Comparison of ENCODE assay signal across 27 cellular contexts in the genomic region with DNA sequence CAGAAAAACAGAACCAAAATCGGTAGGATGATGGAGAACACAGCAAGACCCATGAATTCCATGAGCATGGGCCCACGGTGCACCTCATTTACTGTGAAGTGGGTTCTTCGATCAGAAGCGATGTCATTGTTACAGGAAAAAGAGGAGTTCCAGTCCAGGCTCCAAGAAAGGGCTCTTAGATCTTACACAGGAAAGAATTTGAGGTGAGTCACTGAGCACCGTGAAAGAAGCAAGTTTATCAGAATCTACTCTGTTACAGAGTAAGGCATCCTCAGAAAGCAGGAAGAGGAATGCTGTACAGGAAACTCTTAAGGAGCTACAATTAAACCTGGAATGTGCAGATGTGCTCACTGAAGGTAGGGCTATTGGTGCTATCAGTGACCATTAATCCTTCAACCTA. TPM values are rescaled to one million over a fixed set of nuclear protein-coding genes. Genes with fewer than 3 reads are reported as not detected.
DNase-seq lines count a peak whose midpoint lies in the region; FAIRE-seq and TF ChIP-seq lines count a peak whose summit lies in the region.
"Had no signal": no experiment of that assay in that cellular context is flagged by ENCODE, and none has a peak within 500 bp of the region (broad histone marks: within the 10 kb centered on the region; RNA-seq: fewer than 3 reads in every experiment).

No MANE protein-coding gene starts in this region.

- H3K9ac ChIP-seq in mammary epithelial cell (ENCODE audit: insufficient read depth, low read length) (no peak overlapping the region), astrocyte (ENCODE audit: low read length) (no peak overlapping the region), endothelial cell of umbilical vein (replicated peaks; ENCODE audit: extremely low read depth, insufficient read depth, low read length) (no peak overlapping the region), mesendoderm (ENCODE audit: low read length) (no peak overlapping the region)
- H3K9ac ChIP-seq: BLaER1 treated with 17β-estradiol and CSF1 and Interleukin-3, amounts not matched to agents 10 nM and 100 nM; SK-N-SH had no signal

- H4K5ac ChIP-seq in mesendoderm (ENCODE audit: low read length) = no peak overlapping the region

- in situ Hi-C loops in mammary epithelial cell (cut with MboI; ENCODE audit: low sequenced_read_pairs in 2 of 2) = no loop called here

- peaks cover 5% of the 10 kb centered on the region for H3K9me3 ChIP-seq in mammary epithelial cell (replicated peaks; ENCODE audit: insufficient read depth, low read length)
- peaks cover 0 to 4% of the 10 kb centered on the region in 2 donors for H3K9me3 ChIP-seq in breast epithelium
- H3K9me3 ChIP-seq in astrocyte (ENCODE audit: insufficient read depth, low read depth, low read length) = peaks cover 7% of the 10 kb centered on the region
- H3K9me3 ChIP-seq in endothelial cell of umbilical vein (replicated peaks; ENCODE audit: control insufficient read depth, insufficient read depth, low read length) = no peaks in the 10 kb centered on the region
- H3K9me3 ChIP-seq: Caco-2, SK-N-SH had no signal

- CTCF ChIA-PET in mammary epithelial cell (lab: Charles Lee; ENCODE audit: low non-redundant PET) = no interaction called here
- CTCF ChIA-PET in endothelial cell of umbilical vein (lab: Charles Lee) = interaction anchor here (1.3 kb wide), 1 partner anchor 10 kb away, joined by 3 read pairs; no protein-coding TSS in a partner anchor

- intact Hi-C loops in mammary epithelial cell (cut with micrococcal nuclease) (no loop called here), breast epithelium (cut with DNase I; ENCODE audit: low total_unique reads) (no loop called here), endothelial cell of umbilical vein (cut with micrococcal nuclease) (no loop called here)

- BruUV-seq in mammary epithelial cell (replicated peaks; lab: Mats Ljungman, UMichigan) (no TSS peak), endothelial cell of umbilical vein (replicated peaks; lab: Mats Ljungman, UMichigan) (no TSS peak)

- no peak overlapping the region for H3K18ac ChIP-seq in mesendoderm (ENCODE audit: low read length)

- H3K27me3 ChIP-seq in mammary epithelial cell (ENCODE audit: insufficient read depth, low read length) (no peaks in the 10 kb centered on the region), breast epithelium (no peaks in the 10 kb centered on the region), astrocyte (ENCODE audit: insufficient read depth, low read length) (no peaks in the 10 kb centered on the region), endothelial cell of umbilical vein (ENCODE audit: control insufficient read depth in 2 of 2, insufficient read depth in 2 of 2, low read length in 2 of 2) (no peaks in the 10 kb centered on the region), mesendoderm (ENCODE audit: insufficient read depth, low read length, poor library complexity) (no peaks in the 10 kb centered on the region)
- H3K27me3 ChIP-seq: BLaER1 treated with 17β-estradiol and CSF1 and Interleukin-3, amounts not matched to agents 10 nM and 100 nM had no signal

- H3K4me2 ChIP-seq in mammary epithelial cell (ENCODE audit: insufficient read depth, low read depth, low read length) = no peak overlapping the region
- H3K4me2 ChIP-seq in astrocyte (ENCODE audit: low read length) = no peak overlapping the region
- no peak overlapping the region for H3K4me2 ChIP-seq in endothelial cell of umbilical vein (ENCODE audit: insufficient read depth, low read length)
- no peak overlapping the region for H3K4me2 ChIP-seq in mesendoderm (ENCODE audit: low read length)
- H3K4me2 ChIP-seq: BLaER1 treated with 17β-estradiol and CSF1 and Interleukin-3, amounts not matched to agents 10 nM and 100 nM; SK-N-SH had no signal

- H3K56ac ChIP-seq in mesendoderm (ENCODE audit: low read length) = no peak overlapping the region

- H3K4me1 ChIP-seq in mammary epithelial cell (ENCODE audit: insufficient read depth, low read length) = no peaks in the 10 kb centered on the region
- no peaks in the 10 kb centered on the region for H3K4me1 ChIP-seq in breast epithelium
- H3K4me1 ChIP-seq in astrocyte (ENCODE audit: insufficient read depth, low read length) = no peaks in the 10 kb centered on the region
- H3K4me1 ChIP-seq in endothelial cell of umbilical vein (ENCODE audit: control insufficient read depth, extremely low read depth, insufficient read depth, low read length) = no peaks in the 10 kb centered on the region
- no peaks in the 10 kb centered on the region for H3K4me1 ChIP-seq in mesendoderm (ENCODE audit: control insufficient read depth, low read depth, low read length)
- H3K4me1 ChIP-seq: BLaER1 treated with 17β-estradiol and CSF1 and Interleukin-3, amounts not matched to agents 10 nM and 100 nM; Caco-2 had no signal

- no peak overlapping the region for H3K23ac ChIP-seq in mesendoderm (ENCODE audit: low read length)

- TF ChIP-seq CTCF in mammary epithelial cell (conservative IDR thresholded peaks at IDR 0.05 in 1 of 2, IDR thresholded peaks at IDR 0.05 in 1 of 2; ENCODE audit: extremely low read depth in 1 of 2, insufficient read depth in 1 of 2, low read depth in 1 of 2, low read length in 2 of 2) (no peak), breast epithelium (IDR thresholded peaks at IDR 0.05) (no peak), astrocyte (IDR thresholded peaks at IDR 0.05; ENCODE audit: insufficient read depth, low read depth, low read length) (no peak), endothelial cell of umbilical vein (IDR thresholded peaks at IDR 0.05; ENCODE audit: extremely low read depth in 1 of 2, insufficient read depth in 1 of 2, low read depth in 1 of 2, low read length in 2 of 2) (no peak), coronary artery (IDR thresholded peaks at IDR 0.05) (no peak)

- H2BK15ac ChIP-seq in mesendoderm (replicated peaks; ENCODE audit: low read depth) = no peak overlapping the region

- DNase-seq in mammary epithelial cell = peak; percentile 12
- DNase-seq in breast epithelium (ENCODE audit: low spot score in 2 of 2) = no peak
- peak; percentile 33 for DNase-seq in astrocyte (ENCODE audit: low read depth)
- peak; percentile 10 for DNase-seq in endothelial cell of umbilical vein (ENCODE audit: low read depth, low spot score)
- peak; percentile 56 for DNase-seq in mesendoderm
- DNase-seq in coronary artery (ENCODE audit: low spot score) = no peak
- DNase-seq in activated CD4-positive, alpha-beta T cell treated with anti-CD3 and anti-CD28 coated beads, Interleukin-2, amount 50 U/mL, for 48 hours = no peak
- DNase-seq in cerebellum (ENCODE audit: low spot score) = no peak
- DNase-seq: 8988T; Caco-2; CD4-positive, alpha-beta memory T cell; DND-41; GDM1; MM.1S; NCI-H1092; NCI-H1436; NCI-H187 treated with DMSO at 0.1 percent for 48 hours; NCI-H2107; NCI-H226; NCI-H510A treated with DMSO at 0.1 percent for 48 hours; NCI-H748 treated with DMSO at 0.1 percent for 48 hours; SIG-M5; SK-N-SH had no signal

- no peak overlapping the region for H2AK5ac ChIP-seq in mesendoderm (ENCODE audit: low read length)

- no peaks in the 10 kb centered on the region for H3K36me3 ChIP-seq in mammary epithelial cell (ENCODE audit: insufficient read depth, low read length)
- H3K36me3 ChIP-seq in breast epithelium = no peaks in the 10 kb centered on the region
- H3K36me3 ChIP-seq in astrocyte (ENCODE audit: insufficient read depth, low read length) = no peaks in the 10 kb centered on the region
- H3K36me3 ChIP-seq in endothelial cell of umbilical vein (ENCODE audit: control insufficient read depth in 2 of 2, extremely low read depth in 1 of 2, insufficient read depth in 2 of 2, low read length in 2 of 2) = no peaks in the 10 kb centered on the region
- H3K36me3 ChIP-seq in mesendoderm (ENCODE audit: control insufficient read depth, insufficient read depth, low read length) = no peaks in the 10 kb centered on the region

- TF ChIP-seq POLR2A in breast epithelium (IDR thresholded peaks at IDR 0.05) (no peak), endothelial cell of umbilical vein (IDR thresholded peaks at IDR 0.05; ENCODE audit: low read depth, low read length) (no peak)

- WGBS in mammary epithelial cell (ENCODE audit: low coverage, missing lambda C conversion rate) = 85% methylated on average over 5 of the region's 5 CpGs
- no CpG with 5 or more reads among the region's 5 CpGs for WGBS in mesendoderm (ENCODE audit: extremely low coverage, insufficient coverage, low lambda C conversion rate)

- peak overlapping the region; percentile 28 for H3K27ac Mint-ChIP-seq in astrocyte (ENCODE audit: unreplicated experiment)
- H3K27ac Mint-ChIP-seq: CD4-positive, alpha-beta memory T cell had no signal

- peaks cover 4% of the 10 kb centered on the region for H3K36me3 Mint-ChIP-seq in astrocyte (ENCODE audit: low read depth, unreplicated experiment)
- H3K36me3 Mint-ChIP-seq: CD4-positive, alpha-beta memory T cell had no signal

- FAIRE-seq in astrocyte (lab: Jason Lieb, UNC) (no peak), endothelial cell of umbilical vein (lab: Jason Lieb, UNC) (peak; percentile 48)
- FAIRE-seq: GM18507, H54, K562 had no signal

- no peak overlapping the region for H4K8ac ChIP-seq in mesendoderm (ENCODE audit: low read depth, low read length)

- H3K27me3 Mint-ChIP-seq in astrocyte (ENCODE audit: low read depth, unreplicated experiment) = no peaks in the 10 kb centered on the region
- H3K27me3 Mint-ChIP-seq: CD4-positive, alpha-beta memory T cell had no signal

- POLR2A ChIA-PET in endothelial cell of umbilical vein (lab: Charles Lee) = interaction anchor here (0.5 kb wide), 1 partner anchor 949 kb away, joined by 4 read pairs; the partner anchor contains the start of gene EP400

- no peak overlapping the region for H3K4me3 Mint-ChIP-seq in astrocyte (ENCODE audit: unreplicated experiment)
- H3K4me3 Mint-ChIP-seq: CD4-positive, alpha-beta memory T cell had no signal

- no peak overlapping the region for H2BK5ac ChIP-seq in mesendoderm (ENCODE audit: low read length)

- H3K27ac ChIP-seq in mammary epithelial cell (ENCODE audit: insufficient read depth, low read depth, low read length) = no peak overlapping the region
- H3K27ac ChIP-seq in breast epithelium = no peak overlapping the region
- no peak overlapping the region for H3K27ac ChIP-seq in astrocyte (ENCODE audit: low read depth, low read length)
- H3K27ac ChIP-seq in endothelial cell of umbilical vein (ENCODE audit: insufficient read depth, low read depth, low read length) = peak overlapping the region; percentile 26
- H3K27ac ChIP-seq in mesendoderm (ENCODE audit: low read depth, low read length) = no peak overlapping the region
- H3K27ac ChIP-seq in coronary artery = no peak overlapping the region
- H3K27ac ChIP-seq: BLaER1 treated with 17β-estradiol and CSF1 and Interleukin-3, amounts not matched to agents 10 nM and 100 nM had no signal

- peaks cover 21% of the 10 kb centered on the region for H3K9me3 Mint-ChIP-seq in astrocyte (ENCODE audit: unreplicated experiment)
- H3K9me3 Mint-ChIP-seq: CD4-positive, alpha-beta memory T cell had no signal

- dilution Hi-C loops in mammary epithelial cell (cut with HindIII; ENCODE audit: low sequenced_read_pairs) (no loop called here), endothelial cell of umbilical vein (cut with MboI; ENCODE audit: extremely low pct_ligation_motif_present, low sequenced_read_pairs) (no loop called here)

- H4K20me1 ChIP-seq in mammary epithelial cell (ENCODE audit: insufficient read depth, low read length) (no peaks in the 10 kb centered on the region), astrocyte (ENCODE audit: insufficient read depth, low read length) (no peaks in the 10 kb centered on the region), endothelial cell of umbilical vein (replicated peaks; ENCODE audit: control insufficient read depth, extremely low read depth, insufficient read depth, low read length) (no peaks in the 10 kb centered on the region)
- H4K20me1 ChIP-seq: BLaER1 treated with 17β-estradiol and CSF1 and Interleukin-3, amounts not matched to agents 10 nM and 100 nM had no signal

- no peak overlapping the region for H3K4ac ChIP-seq in mesendoderm (ENCODE audit: low read depth, low read length)

- no peak overlapping the region for H2BK120ac ChIP-seq in mesendoderm (ENCODE audit: low read depth, low read length)

- no peaks in the 10 kb centered on the region for H3K79me1 ChIP-seq in mesendoderm (ENCODE audit: low read length)

- no peaks in the 10 kb centered on the region for H3K9me1 ChIP-seq in endothelial cell of umbilical vein (replicated peaks; ENCODE audit: control insufficient read depth, extremely low read depth, insufficient read depth, low read length)

- H3K4me3 ChIP-seq in mammary epithelial cell (replicated peaks in 1 of 3; ENCODE audit: insufficient read depth in 1 of 3, low read depth in 2 of 3, low read length in 3 of 3) = no peak overlapping the region
- no peak overlapping the region for H3K4me3 ChIP-seq in breast epithelium
- H3K4me3 ChIP-seq in astrocyte (ENCODE audit: insufficient read depth, low read depth, low read length) = no peak overlapping the region
- H3K4me3 ChIP-seq in endothelial cell of umbilical vein (replicated peaks in 1 of 3; ENCODE audit: insufficient read depth in 1 of 3, low read depth in 1 of 3, low read length in 3 of 3) = no peak overlapping the region
- H3K4me3 ChIP-seq in mesendoderm (ENCODE audit: low read length) = no peak overlapping the region
- no peak overlapping the region for H3K4me3 ChIP-seq in coronary artery
- H3K4me3 ChIP-seq: BLaER1 treated with 17β-estradiol and CSF1 and Interleukin-3, amounts not matched to agents 10 nM and 100 nM; K562 had no signal

- H2AFZ ChIP-seq in mammary epithelial cell (ENCODE audit: low read depth, low read length) (no peak overlapping the region), astrocyte (ENCODE audit: low read depth, low read length) (no peak overlapping the region), endothelial cell of umbilical vein (ENCODE audit: low read depth, low read length) (no peak overlapping the region)

- no peaks in the 10 kb centered on the region for H3K79me2 ChIP-seq in mammary epithelial cell (ENCODE audit: insufficient read depth, low read length)
- no peaks in the 10 kb centered on the region for H3K79me2 ChIP-seq in astrocyte (ENCODE audit: insufficient read depth, low read length)
- no peaks in the 10 kb centered on the region for H3K79me2 ChIP-seq in endothelial cell of umbilical vein (ENCODE audit: control insufficient read depth, insufficient read depth, low read length)
- H3K79me2 ChIP-seq in mesendoderm (ENCODE audit: control insufficient read depth, insufficient read depth, low read length) = no peaks in the 10 kb centered on the region

- peaks cover 4% of the 10 kb centered on the region for H3K4me1 Mint-ChIP-seq in astrocyte (ENCODE audit: low read depth, unreplicated experiment)

RNA-seq across cellular contexts. Expression of gene CHFR, which starts 11.6 kb away (rescaled TPM):
- 10 to 100 TPM; 46.2 to 47.5 TPM for total RNA-seq in mammary epithelial cell
- 25.1 TPM for polyA plus RNA-seq in mammary epithelial cell
- polyA minus RNA-seq in mammary epithelial cell = 174 TPM
- total RNA-seq in breast epithelium = 10 to 100 TPM; 22.4 to 36.1 (median 26.5) TPM
- 60.4 and 66.6 TPM in 2 replicates for total RNA-seq in astrocyte
- total RNA-seq in endothelial cell of umbilical vein = 64.7 and 66.5 TPM in 2 replicates
- 45.4 and 57.0 TPM in 2 replicates for polyA plus RNA-seq in endothelial cell of umbilical vein
- polyA plus RNA-seq in endothelial cell of umbilical vein (2011; cell fraction: cytosol; rRNA removed) = 37.3 and 39.1 TPM in 2 replicates
- 161 and 181 TPM in 2 replicates for polyA plus RNA-seq in endothelial cell of umbilical vein (2011; cell fraction: nucleus; rRNA removed)
- 30.0 and 36.7 TPM in 2 replicates for polyA plus RNA-seq in endothelial cell of umbilical vein (2012)
- 123 and 127 TPM in 2 replicates for polyA minus RNA-seq in endothelial cell of umbilical vein
- not detected for polyA minus RNA-seq in endothelial cell of umbilical vein (2011; cell fraction: cytosol; rRNA and poly(A)+ RNA removed)
- polyA minus RNA-seq in endothelial cell of umbilical vein (2011; cell fraction: nucleus; rRNA and poly(A)+ RNA removed) = 68.0 and 78.4 TPM in 2 replicates
- 40.3 TPM for polyA plus RNA-seq in mesendoderm (2013, experiment 1 of 2)
- 39.7 TPM for polyA plus RNA-seq in mesendoderm (2013, experiment 2 of 2)
- 46.1 TPM for total RNA-seq in cerebellum

RNA-seq across cellular contexts. Expression of gene ZNF605, which starts 57.1 kb away (rescaled TPM):
- total RNA-seq in mammary epithelial cell (10 to 100 TPM; 13.3 to 14.4 TPM), breast epithelium (10 to 100 TPM in 2 of 3 donors, 1 to 10 TPM in 1; 8.3 to 17.9 (median 16.1) TPM), astrocyte (14.3 and 16.2 TPM in 2 replicates), endothelial cell of umbilical vein (11.0 and 11.3 TPM in 2 replicates), cerebellum (35.0 TPM)
- polyA plus RNA-seq in mammary epithelial cell (3.0 TPM), endothelial cell of umbilical vein (2.4 TPM in 2 replicates)
- polyA minus RNA-seq in mammary epithelial cell (13.6 TPM), endothelial cell of umbilical vein (6.2 and 6.4 TPM in 2 replicates)
- 2.4 TPM in 2 replicates for polyA plus RNA-seq in endothelial cell of umbilical vein (2011; cell fraction: cytosol; rRNA removed)
- polyA plus RNA-seq in endothelial cell of umbilical vein (2011; cell fraction: nucleus; rRNA removed) = 18.5 and 18.6 TPM in 2 replicates
- polyA plus RNA-seq in endothelial cell of umbilical vein (2012) = 4.9 and 5.3 TPM in 2 replicates
- polyA minus RNA-seq in endothelial cell of umbilical vein (2011; cell fraction: cytosol; rRNA and poly(A)+ RNA removed) = 3.2 TPM
- polyA minus RNA-seq in endothelial cell of umbilical vein (2011; cell fraction: nucleus; rRNA and poly(A)+ RNA removed) = 8.8 and 15.5 TPM in 2 replicates
- 9.4 TPM for polyA plus RNA-seq in mesendoderm (2013, experiment 1 of 2)
- polyA plus RNA-seq in mesendoderm (2013, experiment 2 of 2) = 9.8 TPM

Comparison
In these comparisons a context has a peak if more than half of its experiments do, and no peak if none do; other contexts are left out.
1. DNase-seq: peak in mammary epithelial cell (single experiment), astrocyte (single experiment), endothelial cell of umbilical vein (single experiment) and mesendoderm (single experiment); none in breast epithelium (0 of 2), coronary artery (single experiment), activated CD4-positive, alpha-beta T cell treated with anti-CD3 and anti-CD28 coated beads, Interleukin-2, amount 50 U/mL, for 48 hours (0 of 2) and cerebellum (single experiment).